Comparison of ENCODE assay signal across 8 cellular contexts in genomic region chr3:197959891-197960693, GRCh38. TPM values are rescaled to one million over a fixed set of nuclear protein-coding genes. Genes with fewer than 3 reads are reported as not detected.
DNase-seq lines count a peak whose midpoint lies in the region; ATAC-seq and TF ChIP-seq lines count a peak whose summit lies in the region.

Gene LMLN (plus strand): TSS chr3:197960217. CDS start chr3:197960246, 29 bp downstream.

- no peaks in the 10 kb centered on the region for H3K36me3 Mint-ChIP-seq in activated naive CD8-positive, alpha-beta T cell

- H3K27me3 ChIP-seq in osteoblast (ENCODE audit: insufficient read depth, low read length) (no peaks in the 10 kb centered on the region), thoracic aorta (replicated peaks; ENCODE audit: insufficient read depth) (no peaks in the 10 kb centered on the region)

- peak within 1 kb of the TSS; percentile 98 for H2AFZ ChIP-seq in osteoblast (ENCODE audit: low read length)

- H3K27ac Mint-ChIP-seq in activated naive CD8-positive, alpha-beta T cell, result peak within 1 kb of the TSS; percentile 96

- no peaks in the 10 kb centered on the region for H3K27me3 Mint-ChIP-seq in activated naive CD8-positive, alpha-beta T cell

- TF ChIP-seq CTCF in GM10266 (IDR thresholded peaks at IDR 0.05; ENCODE audit: control insufficient read depth, insufficient read depth, low read depth, missing control alignments) (no peak), osteoblast (IDR thresholded peaks at IDR 0.05; ENCODE audit: extremely low read depth, low read depth, low read length) (no peak), thoracic aorta (IDR thresholded peaks at IDR 0.05) (no peak)

- H3K36me3 ChIP-seq in osteoblast (ENCODE audit: insufficient read depth, low read length) (peaks cover 18% of the 10 kb centered on the region), thoracic aorta (peaks cover 10% of the 10 kb centered on the region)

- H3K4me2 ChIP-seq in osteoblast (ENCODE audit: insufficient read depth, low read length), result peak within 1 kb of the TSS; percentile 99

- peaks cover 68% of the 10 kb centered on the region for H3K4me1 Mint-ChIP-seq in activated naive CD8-positive, alpha-beta T cell (ENCODE audit: low read depth)

- H4K20me1 ChIP-seq in osteoblast (ENCODE audit: insufficient read depth, low read length), result peaks cover 12% of the 10 kb centered on the region

- H3K9me3 ChIP-seq in osteoblast (ENCODE audit: low read depth, low read length) (no peaks in the 10 kb centered on the region), thoracic aorta (no peaks in the 10 kb centered on the region)

- H3K4me3 ChIP-seq in osteoblast (ENCODE audit: insufficient read depth, low read length) (peak within 1 kb of the TSS; percentile 88), thoracic aorta (peak within 1 kb of the TSS; percentile 78)

- H3K27ac ChIP-seq in osteoblast (ENCODE audit: low read depth, low read length) (peak within 1 kb of the TSS; percentile 93), thoracic aorta (peak within 1 kb of the TSS; percentile 65 to 80)

- peaks cover 43% of the 10 kb centered on the region for H3K4me1 ChIP-seq in osteoblast (ENCODE audit: insufficient read depth, low read length)
- peaks cover 7 to 18% of the 10 kb centered on the region in 2 donors for H3K4me1 ChIP-seq in thoracic aorta (ENCODE audit: control insufficient read depth in 1 of 2, low read depth in 2 of 2)

- ATAC-seq in HG02623 (IDR thresholded peaks at IDR 0.05; ENCODE audit: unreplicated experiment) (peak; percentile 97), SK-N-SH treated with all-trans-retinoic acid at 6 μM for 48 hours (peak; percentile 91), thoracic aorta (ENCODE audit: insufficient number of reproducible peaks, low FRiP score, low read depth) (peak; percentile 89)

- DNase-seq in GM10266 (ENCODE audit: extremely low spot score) (peak; percentile 95), NCI-H1092 treated with DMSO at 0.1 percent for 48 hours (lab: John Stamatoyannopoulos, UW) (peak; percentile 92), glomerular visceral epithelial cell (ENCODE audit: extremely low spot score) (peak; percentile 95), osteoblast (ENCODE audit: insufficient read length, low spot score, missing footprints) (peak; percentile 95), thoracic aorta (ENCODE audit: low spot score) (peak; percentile 82)

- peak within 1 kb of the TSS; percentile 90 for H3K4me3 Mint-ChIP-seq in activated naive CD8-positive, alpha-beta T cell

- H3K9me3 Mint-ChIP-seq in activated naive CD8-positive, alpha-beta T cell (ENCODE audit: low read depth), result no peaks in the 10 kb centered on the region

- H3K79me2 ChIP-seq in osteoblast (ENCODE audit: insufficient read depth, low read length), result peaks cover 12% of the 10 kb centered on the region

TF ChIP-seq in SK-N-SH treated with all-trans-retinoic acid at 6 μM for 48 hours, 23 proteins besides CTCF, POLR2A, EP300 and RAD21:
- TF ChIP-seq CSDC2 (CRISPR knock-in tag; IDR thresholded peaks at IDR 0.05) (no peak), ZNF565 (CRISPR knock-in tag; conservative IDR thresholded peaks at IDR 0.05; ENCODE audit: low read depth) (no peak), ZFP30 (CRISPR knock-in tag; IDR thresholded peaks at IDR 0.05) (no peak), TOX (CRISPR knock-in tag; IDR thresholded peaks at IDR 0.05; ENCODE audit: borderline replicate concordance) (no peak), ISL1 (CRISPR knock-in tag; IDR thresholded peaks at IDR 0.05) (no peak), BACH2 (CRISPR knock-in tag; IDR thresholded peaks at IDR 0.05; ENCODE audit: borderline replicate concordance) (no peak), CSRNP3 (CRISPR knock-in tag; IDR thresholded peaks at IDR 0.05) (no peak), ZNF70 (CRISPR knock-in tag; IDR thresholded peaks at IDR 0.05) (no peak), ZC3H10 (CRISPR knock-in tag; IDR thresholded peaks at IDR 0.05) (no peak), TCF4 (CRISPR knock-in tag; IDR thresholded peaks at IDR 0.05; ENCODE audit: borderline replicate concordance) (no peak)

RNA-seq across cellular contexts. Expression of gene LMLN, which starts in this region (rescaled TPM):
- total RNA-seq in osteoblast (13.0 and 16.3 TPM in 2 replicates), thoracic aorta (1 to 10 TPM; 1.2 to 4.1 TPM)

Comparison
In these comparisons a context has a peak if more than half of its experiments do, and no peak if none do; other contexts are left out.
1. Peak in every context shown above with its lines: DNase-seq, ATAC-seq, H3K4me3 ChIP-seq and H3K27ac ChIP-seq.